ENCODE assay signal across 9 cellular contexts in genomic region chr1:179036844-179037465, GRCh38. TPM values are rescaled to one million over a fixed set of nuclear protein-coding genes. Genes with fewer than 3 reads are reported as not detected.
A peak's percentile ranks its signal among the peaks of the same experiment; 100 is the strongest.
DNase-seq lines count a peak whose midpoint lies in the region; ATAC-seq and TF ChIP-seq lines count a peak whose summit lies in the region.
"Had no signal": no experiment of that assay in that cellular context is flagged by ENCODE, and none has a peak within 500 bp of the region (broad histone marks: within the 10 kb centered on the region; RNA-seq: fewer than 3 reads in every experiment).

No MANE protein-coding gene starts in this region.

- H3K36me3 ChIP-seq in aorta (ENCODE audit: control insufficient read depth in 1 of 2, insufficient read depth in 2 of 2, low read length in 1 of 2): no peaks in the 10 kb centered on the region

- H3K9me3 ChIP-seq in CD4-positive, alpha-beta T cell (ENCODE audit: control insufficient read depth, low read length): no peaks in the 10 kb centered on the region
- H3K9me3 ChIP-seq in aorta (ENCODE audit: control insufficient read depth, low read length): no peaks in the 10 kb centered on the region

- no peaks in the 10 kb centered on the region for H3K9me3 Mint-ChIP-seq in CD4-positive, alpha-beta T cell
- no peaks in the 10 kb centered on the region for H3K9me3 Mint-ChIP-seq in central memory CD8-positive, alpha-beta T cell

- intact Hi-C loops in CD4-positive, alpha-beta T cell (cut with DNase I, micrococcal nuclease): no loop called here
- intact Hi-C loops in aorta (cut with DNase I): no loop called here

- WGBS in aorta, 2 donors: 80 to 95% methylated on average over 2 of the region's 2 CpGs

- peak in 2 of 10 experiments; percentile 9 to 12 for DNase-seq in CD4-positive, alpha-beta T cell
- DNase-seq in central memory CD8-positive, alpha-beta T cell (ENCODE audit: low spot score in 2 of 2): no peak
- DNase-seq in hippocampal formation (lab: John Stamatoyannopoulos, UW) (no peak), aorta (no peak), iPS-NIHi7 (ENCODE audit: extremely low spot score) (no peak), 8988T (no peak)

- H3K27ac ChIP-seq in CD4-positive, alpha-beta T cell (ENCODE audit: low read depth, low read length): no peak overlapping the region
- no peak overlapping the region for H3K27ac ChIP-seq in aorta (ENCODE audit: low read depth in 1 of 2, low read length in 2 of 2)

- CTCF ChIA-PET in CD4-positive, alpha-beta T cell (lab: Charles Lee): interaction anchor here (0.6 kb wide), 2 partner anchors 32 to 39 kb away, joined by 3 to 4 read pairs; no protein-coding TSS in a partner anchor

- no peaks in the 10 kb centered on the region for H3K4me1 ChIP-seq in aorta (ENCODE audit: control insufficient read depth in 1 of 2, insufficient read depth in 2 of 2, low read length in 2 of 2)

- TF ChIP-seq CTCF in CD4-positive, alpha-beta T cell (IDR thresholded peaks at IDR 0.05): no peak

- peak; percentile 75 for ATAC-seq in CD4-positive, alpha-beta T cell (ENCODE audit: poor library complexity)
- ATAC-seq in GM19468 (IDR thresholded peaks at IDR 0.05; ENCODE audit: extremely low read depth, unreplicated experiment): peak; percentile 18
- ATAC-seq in HG03571 (IDR thresholded peaks at IDR 0.05; ENCODE audit: unreplicated experiment): peak; percentile 43
- peak; percentile 57 for ATAC-seq in central memory CD8-positive, alpha-beta T cell (replicated peaks; ENCODE audit: extremely low read depth, poor library complexity, severe bottlenecking)
- no peak for ATAC-seq in aorta (ENCODE audit: low FRiP score)

- peaks cover 4% of the 10 kb centered on the region for H3K36me3 Mint-ChIP-seq in CD4-positive, alpha-beta T cell (ENCODE audit: low read depth)
- H3K36me3 Mint-ChIP-seq in central memory CD8-positive, alpha-beta T cell (ENCODE audit: insufficient read depth): peaks cover 5% of the 10 kb centered on the region

- peak overlapping the region; percentile 27 for H3K4me3 Mint-ChIP-seq in CD4-positive, alpha-beta T cell
- peak overlapping the region; percentile 1 for H3K4me3 Mint-ChIP-seq in central memory CD8-positive, alpha-beta T cell
- H3K4me3 Mint-ChIP-seq: brain had no signal

- H3K27ac Mint-ChIP-seq in CD4-positive, alpha-beta T cell: peak overlapping the region; percentile 14
- peak overlapping the region; percentile 91 for H3K27ac Mint-ChIP-seq in central memory CD8-positive, alpha-beta T cell (ENCODE audit: low read depth)
- H3K27ac Mint-ChIP-seq: brain had no signal

- no peak overlapping the region for H3K4me3 ChIP-seq in aorta (ENCODE audit: low read length in 2 of 2)

- peaks cover 65% of the 10 kb centered on the region for H3K4me1 Mint-ChIP-seq in CD4-positive, alpha-beta T cell (ENCODE audit: low read depth)
- peaks cover 55% of the 10 kb centered on the region for H3K4me1 Mint-ChIP-seq in central memory CD8-positive, alpha-beta T cell

- H3K27me3 ChIP-seq in CD4-positive, alpha-beta T cell (ENCODE audit: control insufficient read depth, insufficient read depth, low read length): no peaks in the 10 kb centered on the region
- no peaks in the 10 kb centered on the region for H3K27me3 ChIP-seq in aorta (ENCODE audit: control insufficient read depth in 1 of 2, insufficient read depth in 2 of 2, low read length in 1 of 2)

- POLR2A ChIA-PET in CD4-positive, alpha-beta T cell (lab: Charles Lee): interaction anchor here (1.7 kb wide), 1 partner anchor 10 kb away, joined by 7 read pairs; no protein-coding TSS in a partner anchor

- H3K27me3 Mint-ChIP-seq in CD4-positive, alpha-beta T cell: no peaks in the 10 kb centered on the region
- no peaks in the 10 kb centered on the region for H3K27me3 Mint-ChIP-seq in central memory CD8-positive, alpha-beta T cell
- H3K27me3 Mint-ChIP-seq: brain had no signal

RNA-seq across cellular contexts. Expression of gene FAM20B, which starts 11.3 kb away (rescaled TPM):
- 10 to 100 TPM; 12.1 to 12.9 TPM for total RNA-seq in CD4-positive, alpha-beta T cell
- 10 to 100 TPM; 55.6 to 75.5 TPM for total RNA-seq in aorta
- polyA plus RNA-seq in aorta: 10 to 100 TPM; 22.5 to 23.9 TPM

RNA-seq across cellular contexts. Expression of gene TOR3A, which starts 44.9 kb away (rescaled TPM):
- 10 to 100 TPM; 17.2 TPM for total RNA-seq in CD4-positive, alpha-beta T cell
- total RNA-seq in aorta: 10 to 100 TPM; 13.9 to 18.5 TPM
- polyA plus RNA-seq in aorta: 10 to 100 TPM in 1 of 2 donors, 1 to 10 TPM in 1; 7.3 to 23.4 TPM

Comparison
In these comparisons a context has a peak if more than half of its experiments do, and no peak if none do; other contexts are left out.
1. RNA of gene FAM20B, which starts 11.3 kb away (total RNA-seq): 55.6 to 75.5 TPM in aorta; 12.1 to 12.9 TPM in CD4-positive, alpha-beta T cell; every median in the first group is over 4 times any median in the second.